ENCODE assay signal across 8 cellular contexts in the genomic region with DNA sequence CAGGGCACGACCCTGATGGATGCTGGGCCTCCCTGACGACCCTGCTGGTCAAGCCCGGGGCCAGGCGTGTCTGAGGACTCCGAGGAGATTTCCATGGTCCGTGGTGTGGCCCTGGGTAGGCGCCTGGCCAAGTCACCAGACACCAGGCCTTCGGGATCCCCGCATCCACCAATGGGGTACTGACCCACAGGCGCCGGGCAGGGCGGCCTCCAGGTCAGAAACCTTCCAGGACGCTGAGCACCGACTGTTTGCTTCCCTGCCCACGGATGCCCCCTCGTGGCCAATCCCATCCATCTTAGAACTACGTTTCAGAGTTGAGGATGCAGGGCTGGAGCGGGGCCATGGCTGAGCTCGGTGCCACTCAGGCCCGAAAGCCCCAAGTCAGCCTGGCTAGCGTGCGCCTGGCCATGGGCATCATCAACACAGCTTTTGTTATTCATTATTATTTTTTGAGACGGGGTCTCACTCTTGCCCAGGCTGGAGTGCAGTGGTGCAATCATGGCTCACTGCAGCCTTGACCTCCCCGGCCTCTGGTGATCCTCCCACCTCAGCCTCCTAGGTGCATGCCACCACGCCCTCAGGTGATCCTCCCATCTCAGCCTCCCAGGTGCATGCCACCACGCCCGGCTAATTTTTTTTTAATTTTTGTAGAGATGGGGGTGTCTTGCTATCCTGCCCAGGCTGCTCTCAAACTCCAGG. TPM values are rescaled to one million over a fixed set of nuclear protein-coding genes. Genes with fewer than 3 reads are reported as not detected.
DNase-seq lines count a peak whose midpoint lies in the region; ATAC-seq and TF ChIP-seq lines count a peak whose summit lies in the region.

No MANE protein-coding gene starts in this region.

- H3K27ac ChIP-seq in VCaP, result no peak overlapping the region

- TF ChIP-seq CTCF in VCaP (conservative IDR thresholded peaks at IDR 0.05), result peak; percentile 78

- no peak for ATAC-seq in HG02870 (IDR thresholded peaks at IDR 0.05; ENCODE audit: unreplicated experiment)

- peak; percentile 26 to 69 (median 28) for DNase-seq in NCI-H1417 (lab: John Stamatoyannopoulos, UW)
- no peak for DNase-seq in NCI-H1417 treated with DMSO at 0.1 percent for 48 hours (lab: John Stamatoyannopoulos, UW)
- DNase-seq in NCI-H1092 treated with DMSO at 0.1 percent for 48 hours (lab: John Stamatoyannopoulos, UW), result peak; percentile 74
- DNase-seq in cerebellum (ENCODE audit: low spot score), result peak; percentile 87
- peak; percentile 71 for DNase-seq in kidney tubule cell (ENCODE audit: low spot score)
- DNase-seq in stimulated activated CD4-positive, alpha-beta T cell treated with anti-CD3 and anti-CD28 coated beads, Interleukin-1b, Interleukin-23, amount 100 ng/mL, for 4 hours (ENCODE audit: low read depth in 2 of 2), result peak; percentile 37 to 50

RNA-seq across cellular contexts. Expression of gene AMZ1, which starts 7.1 kb away (rescaled TPM):
- total RNA-seq in cerebellum, result 2.4 TPM

RNA-seq across cellular contexts. Expression of gene TTYH3, which starts 49.2 kb away (rescaled TPM):
- 60.5 TPM for total RNA-seq in cerebellum
